Comparison of ENCODE assay signal across 1 cellular context in the genomic region with DNA sequence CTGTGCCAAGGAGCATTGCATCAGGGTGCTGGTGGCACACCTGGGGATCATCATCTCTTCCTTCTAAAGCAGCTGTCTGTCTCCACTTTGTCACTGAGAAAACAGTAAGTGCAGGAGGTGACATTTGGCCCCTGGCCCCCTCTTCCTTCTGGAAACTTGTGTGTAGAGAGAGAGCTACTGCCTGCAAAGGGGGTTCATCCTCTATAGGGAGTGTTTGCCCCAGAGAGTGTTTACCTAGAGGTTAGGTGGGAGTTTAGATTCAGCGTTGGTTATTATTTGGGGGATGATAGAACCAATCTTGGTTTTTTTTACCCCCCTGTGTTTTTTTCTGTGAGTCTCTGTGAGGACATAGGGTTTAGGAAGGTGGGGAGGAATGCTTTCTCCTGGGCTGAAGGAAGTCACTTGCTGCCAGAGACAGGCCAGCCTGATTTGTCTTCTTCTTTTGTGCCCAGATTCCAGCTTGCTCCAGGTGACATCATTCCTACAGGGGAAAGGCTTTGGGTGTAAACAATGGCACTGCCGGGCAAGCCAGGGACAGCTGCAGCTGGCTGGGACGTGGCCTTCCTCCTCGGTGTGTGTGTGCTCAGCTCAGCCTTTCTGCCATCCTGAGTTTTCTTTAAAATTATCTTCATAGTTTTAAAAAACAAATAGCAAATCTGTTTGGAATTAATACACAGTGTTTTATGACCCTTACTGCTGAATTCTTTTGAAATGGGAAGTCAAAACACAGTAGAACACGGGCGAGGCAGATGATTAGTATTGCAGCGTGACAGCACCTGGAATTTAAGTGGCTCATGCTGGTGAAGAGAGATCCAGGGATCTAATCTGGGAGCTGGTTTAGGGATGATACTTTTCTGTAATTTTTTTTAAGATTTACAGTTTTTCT.
A peak's percentile ranks its signal among the peaks of the same experiment; 100 is the strongest.
TF ChIP-seq lines count a peak whose summit lies in the region.

No MANE protein-coding gene starts in this region.

TF ChIP-seq in H1, 55 proteins besides CTCF, POLR2A, EP300 and RAD21 (continued from another document):
- TF ChIP-seq JUND (IDR thresholded peaks at IDR 0.05; ENCODE audit: low read length), result peak; percentile 57; the same call in 1 of the 2 replicates
TF ChIP-seq in H1: peak in this region for 3.
